Comparison of ENCODE assay signal across 20 cellular contexts in the genomic region with DNA sequence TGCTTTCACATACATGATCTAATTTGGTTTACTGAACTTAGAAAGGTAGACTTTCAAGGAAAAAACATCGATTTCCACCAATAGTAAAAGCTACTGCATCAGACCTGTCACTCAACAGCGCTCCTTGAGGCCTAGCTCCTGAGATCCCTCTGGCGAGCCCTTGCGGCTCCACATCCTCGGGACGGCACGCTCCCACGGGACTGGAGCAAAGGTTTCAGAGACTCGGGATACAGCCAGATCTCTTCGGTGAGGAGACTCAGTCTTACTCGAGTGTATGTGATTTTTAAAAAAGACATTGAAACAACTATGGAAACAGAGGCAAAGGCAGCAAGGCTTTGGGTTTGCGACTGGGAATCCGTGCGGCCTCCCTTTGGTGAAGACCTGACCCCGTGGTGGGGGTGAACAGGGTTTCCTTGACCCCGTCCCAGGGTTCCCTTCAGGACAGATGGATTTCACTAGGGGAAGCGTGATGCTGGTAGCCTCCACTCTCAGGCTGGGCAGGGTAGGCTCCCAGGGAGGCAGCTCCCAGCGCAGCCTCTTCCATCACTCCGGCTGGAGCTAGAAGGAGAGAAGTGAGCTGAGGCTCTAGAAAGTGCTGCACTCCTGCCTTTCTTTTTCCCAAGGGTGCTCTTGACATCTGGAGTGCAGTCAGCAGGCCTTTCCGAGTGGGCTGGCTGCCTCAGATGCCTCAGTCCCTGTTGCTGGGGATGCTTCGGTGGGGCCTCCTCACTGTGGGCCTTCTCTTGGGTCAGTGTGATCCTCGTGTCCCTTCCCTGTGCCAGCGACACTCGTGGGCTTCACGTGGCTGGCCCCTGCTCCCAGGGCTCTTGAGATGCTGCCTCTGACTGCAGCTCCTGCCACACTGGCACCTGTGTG. TPM values are rescaled to one million over a fixed set of nuclear protein-coding genes. Genes with fewer than 3 reads are reported as not detected.
DNase-seq lines count a peak whose midpoint lies in the region; ATAC-seq and TF ChIP-seq lines count a peak whose summit lies in the region.
"Had no signal": no experiment of that assay in that cellular context is flagged by ENCODE, and none has a peak within 500 bp of the region (broad histone marks: within the 10 kb centered on the region; RNA-seq: fewer than 3 reads in every experiment).

No MANE protein-coding gene starts in this region.

- H3K27me3 Mint-ChIP-seq in activated T-cell treated with anti-CD3 and anti-CD28 coated beads, Interleukin-2, amount 50 U/mL, for 24 hours = no peaks in the 10 kb centered on the region
- no peaks in the 10 kb centered on the region for H3K27me3 Mint-ChIP-seq in CD8-positive, alpha-beta memory T cell
- H3K27me3 Mint-ChIP-seq in activated T-helper 1 cell treated with anti-CD3 and anti-CD28 coated beads, Interleukin-12 subunit alpha, Interleukin-12 subunit beta, Interleukin-2, Interleukin-4 antibody, amounts not matched to agents 30 ng/mL and 10 ng/mL and 1 ng/mL, durations not matched to agents 14 hours and 24 hours and 36 hours (ENCODE audit: insufficient read depth) = no peaks in the 10 kb centered on the region
- no peaks in the 10 kb centered on the region for H3K27me3 Mint-ChIP-seq in naive thymus-derived CD8-positive, alpha-beta T cell

- H3K36me3 Mint-ChIP-seq in activated T-cell treated with anti-CD3 and anti-CD28 coated beads, Interleukin-2, amount 50 U/mL, for 24 hours (ENCODE audit: low read depth) = peaks cover 52% of the 10 kb centered on the region
- H3K36me3 Mint-ChIP-seq in CD8-positive, alpha-beta memory T cell = peaks cover 0 to 16% (median 1%) of the 10 kb centered on the region in 3 donors
- H3K36me3 Mint-ChIP-seq in activated T-helper 1 cell treated with anti-CD3 and anti-CD28 coated beads, Interleukin-12 subunit alpha, Interleukin-12 subunit beta, Interleukin-2, Interleukin-4 antibody, amounts not matched to agents 30 ng/mL and 10 ng/mL and 1 ng/mL, durations not matched to agents 14 hours and 24 hours and 36 hours (ENCODE audit: low read depth) = peaks cover 13% of the 10 kb centered on the region
- peaks cover 0 to 5% (median 4%) of the 10 kb centered on the region in 3 donors for H3K36me3 Mint-ChIP-seq in naive thymus-derived CD8-positive, alpha-beta T cell

- H3K27ac ChIP-seq in CD8-positive, alpha-beta memory T cell (ENCODE audit: low read depth, low read length) = no peak overlapping the region
- no peak overlapping the region for H3K27ac ChIP-seq in hepatocyte
- H3K27ac ChIP-seq: suprapubic skin had no signal

- ATAC-seq in naive thymus-derived CD8-positive, alpha-beta T cell = no peak
- ATAC-seq in GM19452 (IDR thresholded peaks at IDR 0.05; ENCODE audit: unreplicated experiment) = no peak
- ATAC-seq: sciatic nerve had no signal

- H3K4me1 Mint-ChIP-seq in activated T-cell treated with anti-CD3 and anti-CD28 coated beads, Interleukin-2, amount 50 U/mL, for 24 hours (ENCODE audit: low read depth) = peaks cover 97% of the 10 kb centered on the region
- H3K4me1 Mint-ChIP-seq in CD8-positive, alpha-beta memory T cell = peaks cover 79 to 92% (median 91%) of the 10 kb centered on the region in 3 donors
- H3K4me1 Mint-ChIP-seq in activated T-helper 1 cell treated with anti-CD3 and anti-CD28 coated beads, Interleukin-12 subunit alpha, Interleukin-12 subunit beta, Interleukin-2, Interleukin-4 antibody, amounts not matched to agents 30 ng/mL and 10 ng/mL and 1 ng/mL, durations not matched to agents 14 hours and 24 hours and 36 hours (ENCODE audit: low read depth) = peaks cover 81% of the 10 kb centered on the region
- peaks cover 48 to 99% (median 98%) of the 10 kb centered on the region in 4 donors for H3K4me1 Mint-ChIP-seq in naive thymus-derived CD8-positive, alpha-beta T cell

- no peaks in the 10 kb centered on the region for H3K9me3 Mint-ChIP-seq in activated T-cell treated with anti-CD3 and anti-CD28 coated beads, Interleukin-2, amount 50 U/mL, for 24 hours
- H3K9me3 Mint-ChIP-seq in CD8-positive, alpha-beta memory T cell = no peaks in the 10 kb centered on the region
- H3K9me3 Mint-ChIP-seq in activated T-helper 1 cell treated with anti-CD3 and anti-CD28 coated beads, Interleukin-12 subunit alpha, Interleukin-12 subunit beta, Interleukin-2, Interleukin-4 antibody, amounts not matched to agents 30 ng/mL and 10 ng/mL and 1 ng/mL, durations not matched to agents 14 hours and 24 hours and 36 hours = no peaks in the 10 kb centered on the region
- H3K9me3 Mint-ChIP-seq in naive thymus-derived CD8-positive, alpha-beta T cell = no peaks in the 10 kb centered on the region

- H3K4me2 ChIP-seq in hepatocyte = no peak overlapping the region

- peak overlapping the region; percentile 91 for H3K27ac Mint-ChIP-seq in activated T-cell treated with anti-CD3 and anti-CD28 coated beads, Interleukin-2, amount 50 U/mL, for 24 hours
- peak overlapping the region; percentile 36 to 96 (median 79) for H3K27ac Mint-ChIP-seq in CD8-positive, alpha-beta memory T cell
- peak overlapping the region; percentile 44 for H3K27ac Mint-ChIP-seq in activated T-helper 1 cell treated with anti-CD3 and anti-CD28 coated beads, Interleukin-12 subunit alpha, Interleukin-12 subunit beta, Interleukin-2, Interleukin-4 antibody, amounts not matched to agents 30 ng/mL and 10 ng/mL and 1 ng/mL, durations not matched to agents 14 hours and 24 hours and 36 hours
- peak overlapping the region; percentile 91 to 99 (median 98) for H3K27ac Mint-ChIP-seq in naive thymus-derived CD8-positive, alpha-beta T cell

- no peak for DNase-seq in activated T-cell treated with anti-CD3 and anti-CD28 coated beads, Interleukin-2, amount 50 U/mL, for 24 hours
- no peak for DNase-seq in activated T-cell treated with anti-CD3 and anti-CD28 coated beads for 4 hours
- DNase-seq in CD8-positive, alpha-beta memory T cell = no peak
- DNase-seq in activated T-helper 1 cell treated with anti-CD3 and anti-CD28 coated beads, Interleukin-12 subunit alpha, Interleukin-12 subunit beta, Interleukin-2, Interleukin-4 antibody, amounts not matched to agents 30 ng/mL and 10 ng/mL and 1 ng/mL, durations not matched to agents 14 hours and 24 hours and 36 hours (ENCODE audit: low spot score) = no peak
- no peak for DNase-seq in naive thymus-derived CD8-positive, alpha-beta T cell
- no peak for DNase-seq in hepatocyte (ENCODE audit: low spot score)
- DNase-seq in NCI-H69 (lab: John Stamatoyannopoulos, UW) = no peak
- DNase-seq: activated CD4-positive, CD25-positive, alpha-beta regulatory T cell treated with anti-CD3 and anti-CD28 coated beads, Interleukin-2, amount 50 U/mL, for 72 hours; COR-L47; kidney; MG63; midbrain; NCI-H187; NCI-H510A; SHP77 treated with DMSO at 0.1 percent for 48 hours; stimulated activated CD4-positive, alpha-beta T cell treated with anti-CD3 and anti-CD28 coated beads, Interleukin-2, amount 100 ng/mL, for 24 hours; T-helper 9 cell had no signal

- H3K4me3 Mint-ChIP-seq in activated T-cell treated with anti-CD3 and anti-CD28 coated beads, Interleukin-2, amount 50 U/mL, for 24 hours = no peak overlapping the region
- peak overlapping the region in 5 of 7 donors; percentile 23 to 70 (median 43) for H3K4me3 Mint-ChIP-seq in CD8-positive, alpha-beta memory T cell
- no peak overlapping the region for H3K4me3 Mint-ChIP-seq in activated T-helper 1 cell treated with anti-CD3 and anti-CD28 coated beads, Interleukin-12 subunit alpha, Interleukin-12 subunit beta, Interleukin-2, Interleukin-4 antibody, amounts not matched to agents 30 ng/mL and 10 ng/mL and 1 ng/mL, durations not matched to agents 14 hours and 24 hours and 36 hours
- H3K4me3 Mint-ChIP-seq in naive thymus-derived CD8-positive, alpha-beta T cell = peak overlapping the region; percentile 65 to 96 (median 82)

- H3K36me3 ChIP-seq in CD8-positive, alpha-beta memory T cell (ENCODE audit: insufficient read depth, low read length) = no peaks in the 10 kb centered on the region
- H3K36me3 ChIP-seq in hepatocyte (replicated peaks; ENCODE audit: insufficient read depth, low read depth) = no peaks in the 10 kb centered on the region
- H3K36me3 ChIP-seq: MG63 had no signal

- POLR2A ChIA-PET in CD8-positive, alpha-beta memory T cell (lab: Charles Lee) = no interaction called here
- POLR2A ChIA-PET in naive thymus-derived CD8-positive, alpha-beta T cell (lab: Charles Lee) = interaction anchor here (0.9 to 13.7 kb wide), 5 partner anchors 10 to 27 kb away, joined by 3 to 241 read pairs (median 19); partner anchors contain the start of gene ZNF862

- TF ChIP-seq CTCF in hepatocyte (IDR thresholded peaks at IDR 0.05; ENCODE audit: poor library complexity) = no peak

- intact Hi-C loops in activated T-helper 1 cell treated with anti-CD3 and anti-CD28 coated beads, Interleukin-12 subunit alpha, Interleukin-12 subunit beta, Interleukin-2, Interleukin-4 antibody, amounts not matched to agents 30 ng/mL and 10 ng/mL and 1 ng/mL, durations not matched to agents 14 hours and 24 hours and 36 hours (cut with micrococcal nuclease) = no loop called here

- CTCF ChIA-PET in CD8-positive, alpha-beta memory T cell (lab: Charles Lee) = interaction anchor here (0.8 to 4.8 kb wide), 2 partner anchors 29 to 30 kb away, joined by 3 to 27 read pairs; partner anchors contain the start of gene ZNF862

- no peaks in the 10 kb centered on the region for H3K9me2 ChIP-seq in hepatocyte (replicated peaks; ENCODE audit: insufficient read depth)

- H3K4me1 ChIP-seq in CD8-positive, alpha-beta memory T cell (ENCODE audit: insufficient read depth, low read length) = peaks cover 100% of the 10 kb centered on the region
- no peaks in the 10 kb centered on the region for H3K4me1 ChIP-seq in hepatocyte (ENCODE audit: insufficient read depth)

- H3K4me3 ChIP-seq in CD8-positive, alpha-beta memory T cell (ENCODE audit: low read length) = peak overlapping the region; percentile 19
- H3K4me3 ChIP-seq in hepatocyte = no peak overlapping the region
- H3K4me3 ChIP-seq: MG63, suprapubic skin had no signal

- H3K79me2 ChIP-seq in hepatocyte = no peaks in the 10 kb centered on the region

- H2AFZ ChIP-seq in hepatocyte = no peak overlapping the region

- 92% methylated on average over 25 of the region's 25 CpGs for WGBS in hepatocyte (ENCODE audit: low lambda C conversion rate, missing lambda C conversion rate)

- H3K9me3 ChIP-seq in CD8-positive, alpha-beta memory T cell (ENCODE audit: low read length) = no peaks in the 10 kb centered on the region
- no peaks in the 10 kb centered on the region for H3K9me3 ChIP-seq in hepatocyte (ENCODE audit: low read depth)
- H3K9me3 ChIP-seq: MG63, suprapubic skin had no signal

- no peaks in the 10 kb centered on the region for H3K27me3 ChIP-seq in CD8-positive, alpha-beta memory T cell (ENCODE audit: insufficient read depth, low read length, poor library complexity, severe bottlenecking)
- no peaks in the 10 kb centered on the region for H3K27me3 ChIP-seq in hepatocyte
- H3K27me3 ChIP-seq: MG63, suprapubic skin had no signal

- no peaks in the 10 kb centered on the region for H4K20me1 ChIP-seq in hepatocyte (ENCODE audit: insufficient read depth, poor library complexity, severe bottlenecking)

RNA-seq across cellular contexts. Expression of gene ATP6V0E2, which starts 5.8 kb away (rescaled TPM):
- total RNA-seq in CD8-positive, alpha-beta memory T cell = 10 to 100 TPM; 68.3 to 76.2 TPM
- polyA plus RNA-seq in CD8-positive, alpha-beta memory T cell = 144 TPM
- 47.5 and 51.2 TPM in 2 replicates for total RNA-seq in activated T-helper 1 cell treated with anti-CD3 and anti-CD28 coated beads, Interleukin-12 subunit alpha, Interleukin-12 subunit beta, Interleukin-2, Interleukin-4 antibody, amounts not matched to agents 30 ng/mL and 10 ng/mL and 1 ng/mL, durations not matched to agents 14 hours and 24 hours and 36 hours
- 10 to 100 TPM; 81.7 to 90.5 TPM for total RNA-seq in naive thymus-derived CD8-positive, alpha-beta T cell
- 100 to 1,000 TPM; 209 to 253 (median 246) TPM for polyA plus RNA-seq in naive thymus-derived CD8-positive, alpha-beta T cell
- 11.6 and 13.6 TPM in 2 replicates for total RNA-seq in hepatocyte
- polyA plus RNA-seq in hepatocyte = 25.6 and 28.1 TPM in 2 replicates

RNA-seq across cellular contexts. Expression of gene ZNF862, which starts 29.8 kb away (rescaled TPM):
- 10 to 100 TPM; 12.3 to 13.2 TPM for total RNA-seq in CD8-positive, alpha-beta memory T cell
- 6.8 TPM for polyA plus RNA-seq in CD8-positive, alpha-beta memory T cell
- 14.2 and 19.3 TPM in 2 replicates for total RNA-seq in activated T-helper 1 cell treated with anti-CD3 and anti-CD28 coated beads, Interleukin-12 subunit alpha, Interleukin-12 subunit beta, Interleukin-2, Interleukin-4 antibody, amounts not matched to agents 30 ng/mL and 10 ng/mL and 1 ng/mL, durations not matched to agents 14 hours and 24 hours and 36 hours
- 10 to 100 TPM; 82.9 to 88.4 TPM for total RNA-seq in naive thymus-derived CD8-positive, alpha-beta T cell
- 10 to 100 TPM in 1 of 3 donors, 1 to 10 TPM in 2; 6.1 to 10.6 (median 9.6) TPM for polyA plus RNA-seq in naive thymus-derived CD8-positive, alpha-beta T cell
- 7.9 and 9.2 TPM in 2 replicates for total RNA-seq in hepatocyte
- 3.0 and 3.5 TPM in 2 replicates for polyA plus RNA-seq in hepatocyte

Comparison
In these comparisons a context has a peak if more than half of its experiments do, and no peak if none do; other contexts are left out.
1. H3K27ac Mint-ChIP-seq: peak in every context shown above with its lines; median percentile 98 in naive thymus-derived CD8-positive, alpha-beta T cell; 91 in activated T-cell treated with anti-CD3 and anti-CD28 coated beads, Interleukin-2, amount 50 U/mL, for 24 hours; 79 in CD8-positive, alpha-beta memory T cell; 44 in activated T-helper 1 cell treated with anti-CD3 and anti-CD28 coated beads, Interleukin-12 subunit alpha, Interleukin-12 subunit beta, Interleukin-2, Interleukin-4 antibody, amounts not matched to agents 30 ng/mL and 10 ng/mL and 1 ng/mL, durations not matched to agents 14 hours and 24 hours and 36 hours.
2. H3K4me3 Mint-ChIP-seq: peak in CD8-positive, alpha-beta memory T cell (5 of 7) and naive thymus-derived CD8-positive, alpha-beta T cell (10 of 10); none in activated T-cell treated with anti-CD3 and anti-CD28 coated beads, Interleukin-2, amount 50 U/mL, for 24 hours (single experiment) and activated T-helper 1 cell treated with anti-CD3 and anti-CD28 coated beads, Interleukin-12 subunit alpha, Interleukin-12 subunit beta, Interleukin-2, Interleukin-4 antibody, amounts not matched to agents 30 ng/mL and 10 ng/mL and 1 ng/mL, durations not matched to agents 14 hours and 24 hours and 36 hours (single experiment).